In the genomic region with DNA sequence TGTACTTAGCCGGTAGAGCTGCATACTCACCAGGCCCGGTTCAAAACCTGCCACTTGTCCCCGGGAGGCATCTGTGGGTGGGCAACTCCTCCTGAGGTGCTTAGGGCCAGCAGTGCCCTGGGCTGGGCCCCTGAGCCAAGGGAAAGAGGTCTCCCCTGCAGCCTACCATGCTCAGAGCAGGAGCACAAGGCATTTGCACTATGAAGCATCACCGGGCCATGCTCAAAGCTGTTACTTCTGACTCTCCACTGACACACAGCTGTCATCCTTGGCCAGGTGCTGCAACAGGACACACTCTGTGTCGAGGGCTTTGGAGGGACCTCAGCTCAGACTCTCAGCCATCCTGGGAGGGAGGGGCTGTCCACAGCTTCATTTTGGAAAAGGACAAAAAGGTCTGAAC, we compare ENCODE assay signal across 26 cellular contexts. TPM values are rescaled to one million over a fixed set of nuclear protein-coding genes. Genes with fewer than 3 reads are reported as not detected.
DNase-seq lines count a peak whose midpoint lies in the region; ATAC-seq, FAIRE-seq and TF ChIP-seq lines count a peak whose summit lies in the region.
"Had no signal": no experiment of that assay in that cellular context is flagged by ENCODE, and none has a peak within 500 bp of the region (broad histone marks: within the 10 kb centered on the region; RNA-seq: fewer than 3 reads in every experiment).

No MANE protein-coding gene starts in this region.

- TF ChIP-seq RAD21 in A549 (conservative IDR thresholded peaks at IDR 0.05 in 1 of 2, IDR thresholded peaks at IDR 0.05 in 1 of 2) (no peak), neural cell (conservative IDR thresholded peaks at IDR 0.05) (no peak)

- TF ChIP-seq EP300 in A549 (IDR thresholded peaks at IDR 0.05) (no peak), neural cell (conservative IDR thresholded peaks at IDR 0.05; ENCODE audit: poor library complexity, severe bottlenecking) (no peak)

- H3K36me3 ChIP-seq in RWPE2 (ENCODE audit: low read depth), result no peaks in the 10 kb centered on the region
- H3K36me3 ChIP-seq in neural cell (ENCODE audit: insufficient read depth, low read length), result no peaks in the 10 kb centered on the region
- H3K36me3 ChIP-seq: BLaER1 had no signal

- H3K27me3 ChIP-seq in RWPE2 (ENCODE audit: insufficient read depth, poor library complexity, severe bottlenecking) (no peaks in the 10 kb centered on the region), neural cell (ENCODE audit: insufficient read depth, low read depth, low read length) (no peaks in the 10 kb centered on the region)
- H3K27me3 ChIP-seq: BLaER1 had no signal

- POLR2A ChIA-PET in A549 (lab: Yijun Ruan, JAX), result no interaction called here
- POLR2A ChIA-PET in activated CD8-positive, alpha-beta T cell treated with anti-CD3 and anti-CD28 coated beads for 36 hours (lab: Charles Lee), result no interaction called here

- ATAC-seq in A549, result peak; percentile 22 to 38; a peak in 3 of 6 replicates
- 0 out of 3 replicates have a peak, but pooled peaks have one; percentile 26 for ATAC-seq in RWPE2 (ENCODE audit: low read depth)
- no peak for ATAC-seq in GM19328 (IDR thresholded peaks at IDR 0.05; ENCODE audit: unreplicated experiment)
- ATAC-seq in activated CD8-positive, alpha-beta T cell treated with anti-CD3 and anti-CD28 coated beads for 36 hours, result no peak

- no peaks in the 10 kb centered on the region for H3F3A ChIP-seq in neural cell (ENCODE audit: insufficient read depth, low read length, poor library complexity, severe bottlenecking)

- H3K4me3 Mint-ChIP-seq in activated CD8-positive, alpha-beta T cell treated with anti-CD3 and anti-CD28 coated beads for 36 hours, result no peak overlapping the region
- H3K4me3 Mint-ChIP-seq: CD4-positive, CD25-positive, alpha-beta regulatory T cell had no signal

- H3K4me2 ChIP-seq in A549, result no peak overlapping the region
- H3K4me2 ChIP-seq in neural cell (ENCODE audit: low read length), result no peak overlapping the region
- H3K4me2 ChIP-seq: BLaER1, PC-9 had no signal

- no peaks in the 10 kb centered on the region for H3K36me3 Mint-ChIP-seq in activated CD8-positive, alpha-beta T cell treated with anti-CD3 and anti-CD28 coated beads for 36 hours (ENCODE audit: low read depth)
- H3K36me3 Mint-ChIP-seq: CD4-positive, CD25-positive, alpha-beta regulatory T cell had no signal

- CTCF ChIA-PET in A549 (lab: Yijun Ruan, JAX), result interaction anchor here (1.1 to 2.0 kb wide), 2 partner anchors 10 to 12 kb away, joined by 3 to 4 read pairs; no protein-coding TSS in a partner anchor
- CTCF ChIA-PET in activated CD8-positive, alpha-beta T cell treated with anti-CD3 and anti-CD28 coated beads for 36 hours (lab: Charles Lee), result no interaction called here

- no peaks in the 10 kb centered on the region for H3K79me2 ChIP-seq in neural cell (replicated peaks; ENCODE audit: insufficient read depth, low read length)

- H3K27me3 Mint-ChIP-seq in activated CD8-positive, alpha-beta T cell treated with anti-CD3 and anti-CD28 coated beads for 36 hours, result peaks cover 3% of the 10 kb centered on the region

- peak; percentile 16 for DNase-seq in DMS 273 (lab: John Stamatoyannopoulos, UW; ENCODE audit: unreplicated experiment)
- DNase-seq in DMS 273 treated with DMSO at 0.1 percent for 48 hours (lab: John Stamatoyannopoulos, UW), result no peak
- DNase-seq in A549 (ENCODE audit: low read depth in 1 of 2, low spot score in 1 of 2), result no peak
- no peak for DNase-seq in RWPE2 (ENCODE audit: low spot score)
- no peak for DNase-seq in GM12891 (ENCODE audit: insufficient read length, low spot score)
- DNase-seq in activated CD8-positive, alpha-beta T cell treated with anti-CD3 and anti-CD28 coated beads for 36 hours, result no peak
- DNase-seq: ACHN; CD4-positive, CD25-positive, alpha-beta regulatory T cell; GOT3; Kasumi-1; NCI-H1105; NCI-H1436 treated with DMSO at 0.1 percent for 48 hours; NCI-H1930; NCI-H2227 treated with DMSO at 0.1 percent for 48 hours; PC-9; SHP77 treated with DMSO at 0.1 percent for 48 hours; T-helper 1 cell had no signal

- H3K27ac ChIP-seq in A549, result no peak overlapping the region
- no peak overlapping the region for H3K27ac ChIP-seq in RWPE2 (ENCODE audit: poor library complexity, severe bottlenecking)
- peak overlapping the region; percentile 4 for H3K27ac ChIP-seq in neural cell (ENCODE audit: low read length)
- H3K27ac ChIP-seq: 22Rv1, BLaER1, PC-9 had no signal

- TF ChIP-seq POLR2A in A549 (IDR thresholded peaks at IDR 0.05; ENCODE audit: low read length) (no peak), GM12891 (IDR thresholded peaks at IDR 0.05; ENCODE audit: low read depth, low read length) (no peak)

- H3K4me3 ChIP-seq in A549 (no peak overlapping the region), RWPE2 (ENCODE audit: severe bottlenecking) (no peak overlapping the region), neural cell (ENCODE audit: low read length) (no peak overlapping the region)
- H3K4me3 ChIP-seq: BLaER1, PC-9 had no signal

- TF ChIP-seq CTCF in A549 (IDR thresholded peaks at IDR 0.05) (no peak), RWPE2 (IDR thresholded peaks at IDR 0.05; ENCODE audit: poor library complexity, severe bottlenecking) (no peak), neural cell (IDR thresholded peaks at IDR 0.05; ENCODE audit: poor library complexity, severe bottlenecking) (no peak)
- TF ChIP-seq CTCF in activated CD8-positive, alpha-beta T cell treated with anti-CD3 and anti-CD28 coated beads for 36 hours (IDR thresholded peaks at IDR 0.05), result no peak

- FAIRE-seq in A549 (lab: Jason Lieb, UNC) (no peak), GM12891 (lab: Jason Lieb, UNC) (no peak)

- H3K27ac Mint-ChIP-seq in activated CD8-positive, alpha-beta T cell treated with anti-CD3 and anti-CD28 coated beads for 36 hours, result no peak overlapping the region
- H3K27ac Mint-ChIP-seq: CD4-positive, CD25-positive, alpha-beta regulatory T cell had no signal

- 44% methylated on average over 5 of the region's 5 CpGs for WGBS in A549 (ENCODE audit: missing lambda C conversion rate)

- H3K4me1 ChIP-seq in A549 (no peaks in the 10 kb centered on the region), RWPE2 (ENCODE audit: insufficient read depth, poor library complexity, severe bottlenecking) (no peaks in the 10 kb centered on the region)
- H3K4me1 ChIP-seq: BLaER1 had no signal

- no peak overlapping the region for H3K9ac ChIP-seq in neural cell (ENCODE audit: low read length)
- H3K9ac ChIP-seq: BLaER1 had no signal

- no peaks in the 10 kb centered on the region for H4K20me1 ChIP-seq in neural cell (ENCODE audit: insufficient read depth)
- H4K20me1 ChIP-seq: BLaER1 had no signal

- no peaks in the 10 kb centered on the region for H3K9me3 Mint-ChIP-seq in activated CD8-positive, alpha-beta T cell treated with anti-CD3 and anti-CD28 coated beads for 36 hours

- H3K4me1 Mint-ChIP-seq in activated CD8-positive, alpha-beta T cell treated with anti-CD3 and anti-CD28 coated beads for 36 hours (ENCODE audit: low read depth), result no peaks in the 10 kb centered on the region
- H3K4me1 Mint-ChIP-seq: CD4-positive, CD25-positive, alpha-beta regulatory T cell had no signal

- H3K9me2 ChIP-seq in neural cell (ENCODE audit: insufficient read depth, low read length), result no peaks in the 10 kb centered on the region

- no peak overlapping the region for H2AFZ ChIP-seq in neural cell (ENCODE audit: low read depth, low read length)
- H2AFZ ChIP-seq: PC-9 had no signal

- intact Hi-C loops in activated CD8-positive, alpha-beta T cell treated with anti-CD3 and anti-CD28 coated beads for 36 hours (cut with micrococcal nuclease), result no loop called here

- H3K9me3 ChIP-seq in A549 (no peaks in the 10 kb centered on the region), RWPE2 (ENCODE audit: severe bottlenecking) (no peaks in the 10 kb centered on the region), neural cell (ENCODE audit: low read length) (no peaks in the 10 kb centered on the region)
- H3K9me3 ChIP-seq: BLaER1 had no signal

TF ChIP-seq in A549, 52 proteins besides CTCF, POLR2A, EP300 and RAD21 (continues in another document):
- no peak for TF ChIP-seq JUN (IDR thresholded peaks at IDR 0.05)
- TF ChIP-seq MYC (IDR thresholded peaks at IDR 0.05; ENCODE audit: borderline replicate concordance, low read length), result no peak

TF ChIP-seq in neural cell, 6 proteins besides CTCF, POLR2A, EP300 and RAD21 (continues in another document):
- TF ChIP-seq EZH2 (IDR thresholded peaks at IDR 0.05; ENCODE audit: borderline replicate concordance, insufficient read depth, low read length, poor library complexity, severe bottlenecking), result no peak
- TF ChIP-seq POLR2AphosphoS5 (IDR thresholded peaks at IDR 0.05), result no peak

TF ChIP-seq in GM12891, 5 proteins besides CTCF, POLR2A, EP300 and RAD21 (continues in another document):
- TF ChIP-seq POU2F2 (IDR thresholded peaks at IDR 0.05; ENCODE audit: low read depth, low read length) (no peak), POLR2AphosphoS5 (IDR thresholded peaks at IDR 0.05; ENCODE audit: low read depth, low read length) (no peak)

RNA-seq across cellular contexts. Expression of a gene that starts 37.2 kb away (rescaled TPM):
- polyA plus RNA-seq in A549 (2011; rRNA removed), result not detected in 2 replicates
- not detected in 2 replicates for polyA plus RNA-seq in A549 (2012; cell fraction: cytosol; rRNA removed)
- not detected in 2 replicates for polyA plus RNA-seq in A549 (2012; cell fraction: nucleus; rRNA removed)
- polyA plus RNA-seq in A549 (2017; fragmentation: RNase III; extraction: RNeasy Plus Mini Kit Qiagen cat#74134 plus additional on column Dnase treatment), result not detected in 3 replicates
- polyA minus RNA-seq in A549 (2011; rRNA and poly(A)+ RNA removed), result not detected in 2 replicates
- not detected in 2 replicates for polyA plus RNA-seq in neural cell
- polyA minus RNA-seq in neural cell, result not detected in 2 replicates
- not detected for polyA plus RNA-seq in GM12891 (2012; ENCODE audit: low read depth, missing spikeins)
- total RNA-seq in activated CD8-positive, alpha-beta T cell treated with anti-CD3 and anti-CD28 coated beads for 36 hours, result not detected
- total RNA-seq: CD4-positive, CD25-positive, alpha-beta regulatory T cell; Daoy; G401; NCI-H460; PC-9; RPMI7951 had no signal
- polyA plus RNA-seq: CD4-positive, CD25-positive, alpha-beta regulatory T cell had no signal

RNA-seq across cellular contexts. Expression of a gene that starts 37.3 kb away (rescaled TPM):
- polyA plus RNA-seq in A549 (2011; rRNA removed) (1.1 and 1.3 TPM in 2 replicates), A549 (2017; fragmentation: RNase III; extraction: RNeasy Plus Mini Kit Qiagen cat#74134 plus additional on column Dnase treatment) (1.4 to 2.6 TPM (median 2.4 TPM) in 3 replicates), neural cell (9.6 and 12.5 TPM in 2 replicates)
- 8.4 and 10.8 TPM in 2 replicates for polyA plus RNA-seq in A549 (2012; cell fraction: cytosol; rRNA removed)
- 32.7 and 36.1 TPM in 2 replicates for polyA plus RNA-seq in A549 (2012; cell fraction: nucleus; rRNA removed)
- 3.6 and 5.7 TPM in 2 replicates for polyA minus RNA-seq in A549 (2011; rRNA and poly(A)+ RNA removed)
- polyA minus RNA-seq in neural cell, result 4.4 and 5.1 TPM in 2 replicates
- not detected for polyA plus RNA-seq in GM12891 (2012; ENCODE audit: low read depth, missing spikeins)
- not detected for total RNA-seq in activated CD8-positive, alpha-beta T cell treated with anti-CD3 and anti-CD28 coated beads for 36 hours
- total RNA-seq: CD4-positive, CD25-positive, alpha-beta regulatory T cell; Daoy; M059J; RPMI7951 had no signal
- polyA plus RNA-seq: CD4-positive, CD25-positive, alpha-beta regulatory T cell had no signal

RNA-seq across cellular contexts. Expression of a gene that starts 52.4 kb away (rescaled TPM):
- polyA plus RNA-seq in A549 (2011; rRNA removed), result 23.9 and 25.9 TPM in 2 replicates
- 80.5 and 106 TPM in 2 replicates for polyA plus RNA-seq in A549 (2012; cell fraction: cytosol; rRNA removed)
- 167 and 232 TPM in 2 replicates for polyA plus RNA-seq in A549 (2012; cell fraction: nucleus; rRNA removed)
- 37.6 to 49.1 TPM (median 39.1 TPM) in 3 replicates for polyA plus RNA-seq in A549 (2017; fragmentation: RNase III; extraction: RNeasy Plus Mini Kit Qiagen cat#74134 plus additional on column Dnase treatment)
- polyA minus RNA-seq in A549 (2011; rRNA and poly(A)+ RNA removed), result 18.1 and 25.6 TPM in 2 replicates
- polyA plus RNA-seq in neural cell, result 2.1 TPM in 1 of 2 replicates, not detected in the other
- 0.73 and 2.1 TPM in 2 replicates for polyA minus RNA-seq in neural cell
- 0.23 TPM for polyA plus RNA-seq in GM12891 (2012; ENCODE audit: low read depth, missing spikeins)
- total RNA-seq in activated CD8-positive, alpha-beta T cell treated with anti-CD3 and anti-CD28 coated beads for 36 hours, result under 1 TPM; 0.56 to 0.67 TPM

Comparison
In these comparisons a context has a peak if more than half of its experiments do, and no peak if none do; other contexts are left out.
1. ATAC-seq: peak in A549 (2 of 2) and RWPE2 (single experiment); none in GM19328 (single experiment) and activated CD8-positive, alpha-beta T cell treated with anti-CD3 and anti-CD28 coated beads for 36 hours (single experiment).